ENCODE assay signal across 1 cellular context in the genomic region with DNA sequence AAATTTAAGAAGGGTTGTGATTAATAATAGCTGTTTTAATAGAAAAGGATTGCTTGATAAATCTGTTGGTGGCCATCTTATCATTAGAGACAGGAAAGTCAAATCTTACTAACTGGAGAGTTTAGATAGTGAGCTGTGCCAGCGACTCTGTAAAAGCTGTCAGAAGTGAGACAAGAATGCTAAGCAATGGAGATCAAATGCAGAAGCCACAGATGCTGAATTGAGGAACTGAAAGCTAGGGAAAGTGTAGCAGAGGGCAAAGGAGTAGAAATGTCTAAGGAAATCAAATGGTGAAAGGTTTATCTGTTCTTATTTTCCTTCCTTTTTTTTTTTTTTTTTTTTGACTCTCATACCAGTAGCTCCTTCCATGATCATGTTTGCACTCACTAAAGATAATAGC.
TF ChIP-seq lines count a peak whose summit lies in the region.

No MANE protein-coding gene starts in this region.

TF ChIP-seq in GM23338, 12 proteins besides CTCF, POLR2A, EP300 and RAD21 (continued from another document):
- TF ChIP-seq ZNF462 (CRISPR knock-in tag; IDR thresholded peaks at IDR 0.05), result no peak
